ENCODE assay signal across 9 cellular contexts in the genomic region with DNA sequence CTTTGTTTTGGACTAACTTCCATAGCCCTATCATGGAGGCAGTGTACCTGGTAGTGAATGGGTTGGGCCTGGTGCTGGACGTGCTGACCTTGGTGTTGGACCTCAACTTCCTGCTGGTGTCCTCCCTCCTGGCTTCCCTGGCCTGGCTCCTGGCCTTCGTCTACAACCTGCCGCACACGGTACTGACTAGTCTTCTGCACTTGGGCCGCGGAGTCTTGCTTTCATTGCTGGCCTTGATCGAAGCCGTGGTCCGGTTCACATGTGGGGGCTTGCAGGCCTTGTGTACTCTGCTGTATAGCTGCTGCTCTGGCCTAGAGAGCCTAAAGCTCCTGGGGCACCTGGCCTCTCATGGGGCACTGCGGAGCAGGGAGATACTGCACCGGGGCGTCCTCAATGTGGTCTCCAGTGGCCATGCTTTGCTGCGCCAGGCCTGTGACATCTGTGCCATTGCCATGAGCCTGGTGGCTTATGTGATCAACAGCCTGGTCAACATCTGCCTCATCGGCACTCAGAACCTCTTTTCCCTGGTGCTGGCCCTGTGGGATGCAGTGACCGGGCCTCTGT. TPM values are rescaled to one million over a fixed set of nuclear protein-coding genes. Genes with fewer than 3 reads are reported as not detected.
DNase-seq lines count a peak whose midpoint lies in the region; ATAC-seq and TF ChIP-seq lines count a peak whose summit lies in the region.
"Had no signal": no experiment of that assay in that cellular context is flagged by ENCODE, and none has a peak within 500 bp of the region (broad histone marks: within the 10 kb centered on the region; RNA-seq: fewer than 3 reads in every experiment).

No MANE protein-coding gene starts in this region.

- H3K27me3 Mint-ChIP-seq in GM23338 (ENCODE audit: insufficient read depth, low read depth, poor library complexity): peaks cover 32% of the 10 kb centered on the region
- H3K27me3 Mint-ChIP-seq in activated B cell treated with CpG ODN at 0.5 μM for 24 hours: peaks cover 11% of the 10 kb centered on the region

- H3K4me1 Mint-ChIP-seq in GM23338: peaks cover 50% of the 10 kb centered on the region
- H3K4me1 Mint-ChIP-seq in activated B cell treated with CpG ODN at 0.5 μM for 24 hours: peaks cover 32% of the 10 kb centered on the region

- no peak for ATAC-seq in GM23338
- ATAC-seq in activated B cell treated with CpG ODN at 0.5 μM for 24 hours (ENCODE audit: low read depth): no peak
- no peak for ATAC-seq in right cardiac atrium
- no peak for ATAC-seq in HG03354 (IDR thresholded peaks at IDR 0.05; ENCODE audit: poor library complexity, severe bottlenecking, unreplicated experiment)

- peaks cover 16% of the 10 kb centered on the region for H3K27me3 ChIP-seq in GM23338 (ENCODE audit: insufficient read depth)
- no peaks in the 10 kb centered on the region for H3K27me3 ChIP-seq in right cardiac atrium (ENCODE audit: control insufficient read depth, insufficient read depth)
- H3K27me3 ChIP-seq in skeletal muscle tissue (ENCODE audit: control insufficient read depth in 3 of 3, insufficient read depth in 3 of 3, low read length in 3 of 3): no peaks in the 10 kb centered on the region

- POLR2A ChIA-PET in activated B cell treated with CpG ODN at 0.5 μM for 24 hours (lab: Charles Lee): interaction anchor here (0.5 to 1.4 kb wide), 3 partner anchors 14 to 763 kb away, joined by 4 to 10 read pairs (median 9); partner anchors contain the start of gene ARCN1

- 65% methylated on average over 15 of the region's 15 CpGs for WGBS in right cardiac atrium

- peak overlapping the region; percentile 99 for H3K4me2 ChIP-seq in GM23338

- no peaks in the 10 kb centered on the region for H4K20me1 ChIP-seq in GM23338 (replicated peaks; ENCODE audit: insufficient read depth)

- H2AFZ ChIP-seq in GM23338: no peak overlapping the region

- H3K27ac ChIP-seq in GM23338 (ENCODE audit: low read depth) (peak overlapping the region; percentile 78; the same call in 1 of the 2 replicates), right cardiac atrium (ENCODE audit: low read length) (no peak overlapping the region), skeletal muscle tissue (ENCODE audit: low read depth, low read length) (peak overlapping the region; percentile 93)

- DNase-seq in GM23338 (ENCODE audit: low spot score) (no peak), activated B cell treated with CpG ODN at 0.5 μM for 24 hours (no peak), right cardiac atrium (peak in 1 of 3 donors; percentile 57), epidermal melanocyte (ENCODE audit: insufficient read length, low spot score) (no peak), iPS-NIHi7 (ENCODE audit: extremely low spot score) (no peak)
- DNase-seq in activated effector memory CD4-positive, alpha-beta T cell treated with anti-CD3 and anti-CD28 coated beads, Interleukin-2, amount 50 U/mL, for 16 hours: no peak
- DNase-seq: activated CD4-positive, alpha-beta T cell treated with anti-CD3 and anti-CD28 coated beads for 4 hours had no signal

- intact Hi-C loops in activated B cell treated with CpG ODN at 0.5 μM for 24 hours (cut with micrococcal nuclease) (no loop called here), right cardiac atrium (cut with DNase I) (no loop called here)

- CTCF ChIA-PET in activated B cell treated with CpG ODN at 0.5 μM for 24 hours (lab: Charles Lee): interaction anchor here (1.0 to 2.2 kb wide), 2 partner anchors 12 to 21 kb away, joined by 3 to 12 read pairs; no protein-coding TSS in a partner anchor

- H3K9me3 Mint-ChIP-seq in GM23338 (no peaks in the 10 kb centered on the region; the same call in 2 of the 3 replicates), activated B cell treated with CpG ODN at 0.5 μM for 24 hours (no peaks in the 10 kb centered on the region)

- no peaks in the 10 kb centered on the region; the same call in 1 of the 2 replicates for H3K36me3 ChIP-seq in GM23338 (ENCODE audit: insufficient read depth)
- peaks cover 6 to 14% (median 9%) of the 10 kb centered on the region in 3 donors for H3K36me3 ChIP-seq in skeletal muscle tissue (ENCODE audit: control insufficient read depth in 3 of 3, insufficient read depth in 3 of 3, low read length in 3 of 3)

- H3K27ac Mint-ChIP-seq in GM23338 (peak overlapping the region; percentile 99), activated B cell treated with CpG ODN at 0.5 μM for 24 hours (peak overlapping the region; percentile 93)

- H3K9me2 ChIP-seq in GM23338 (ENCODE audit: insufficient read depth): no peaks in the 10 kb centered on the region

- H3F3A ChIP-seq in GM23338 (replicated peaks; ENCODE audit: low read depth): peaks cover 25% of the 10 kb centered on the region

- H3K9ac ChIP-seq in skeletal muscle tissue (ENCODE audit: low read depth in 1 of 3, low read length in 3 of 3): peak overlapping the region; percentile 88 to 97 (median 91)

- H3K4me3 ChIP-seq in GM23338 (peak overlapping the region; percentile 97), right cardiac atrium (ENCODE audit: low read length) (peak overlapping the region; percentile 73), skeletal muscle tissue (ENCODE audit: low read length in 3 of 3) (peak overlapping the region; percentile 97 to 98 (median 97))

- TF ChIP-seq CTCF in GM23338 (conservative IDR thresholded peaks at IDR 0.05; ENCODE audit: low read depth in 2 of 2) (no peak), activated B cell treated with CpG ODN at 0.5 μM for 24 hours (IDR thresholded peaks at IDR 0.05) (no peak)

- peak overlapping the region; percentile 100 for H3K4me3 Mint-ChIP-seq in GM23338
- peak overlapping the region; percentile 99 for H3K4me3 Mint-ChIP-seq in activated B cell treated with CpG ODN at 0.5 μM for 24 hours

- peaks cover 36% of the 10 kb centered on the region; the same call in 1 of the 2 replicates for H3K4me1 ChIP-seq in GM23338 (ENCODE audit: insufficient read depth)
- H3K4me1 ChIP-seq in right cardiac atrium (ENCODE audit: control insufficient read depth, insufficient read depth, low read length): peaks cover 13% of the 10 kb centered on the region
- peaks cover 49 to 54% (median 50%) of the 10 kb centered on the region in 3 donors for H3K4me1 ChIP-seq in skeletal muscle tissue (ENCODE audit: control insufficient read depth in 3 of 3, insufficient read depth in 3 of 3, low read length in 3 of 3)

- H3K36me3 Mint-ChIP-seq in GM23338 (ENCODE audit: low read depth) (peaks cover 16% of the 10 kb centered on the region; the same call in 2 of the 3 replicates), activated B cell treated with CpG ODN at 0.5 μM for 24 hours (ENCODE audit: low read depth) (peaks cover 15% of the 10 kb centered on the region)

- peaks cover 22% of the 10 kb centered on the region for H3K79me2 ChIP-seq in GM23338 (replicated peaks; ENCODE audit: insufficient read depth)

- H3K9me3 ChIP-seq in right cardiac atrium (ENCODE audit: control insufficient read depth, low read length) (no peaks in the 10 kb centered on the region), skeletal muscle tissue (ENCODE audit: control insufficient read depth in 3 of 3, low read length in 3 of 3) (no peaks in the 10 kb centered on the region)

RNA-seq across cellular contexts. Expression of gene RNF26, which starts 0.8 kb away (rescaled TPM):
- 53.6 and 58.3 TPM in 2 replicates for total RNA-seq in GM23338 (2014; rRNA removed; shearing (Covaris generic))
- polyA plus RNA-seq in GM23338 (2016; fragmentation: Nextera tagmentation; extraction: Ambion mirVana) (28.7 and 31.8 TPM in 2 replicates), right cardiac atrium (9.7 TPM)
- total RNA-seq in activated B cell treated with CpG ODN at 0.5 μM for 24 hours (20.1 and 21.2 TPM in 2 replicates), right cardiac atrium (10 to 100 TPM; 12.7 to 19.6 (median 15.2) TPM), skeletal muscle tissue (2.1 TPM)

RNA-seq across cellular contexts. Expression of gene C1QTNF5, which starts 5.5 kb away (rescaled TPM):
- 1.9 and 3.0 TPM in 2 replicates for total RNA-seq in GM23338 (2014; rRNA removed; shearing (Covaris generic))
- polyA plus RNA-seq in GM23338 (2016; fragmentation: Nextera tagmentation; extraction: Ambion mirVana) (1.8 and 1.9 TPM in 2 replicates), right cardiac atrium (27.1 TPM)
- total RNA-seq in activated B cell treated with CpG ODN at 0.5 μM for 24 hours (not detected in 2 replicates), right cardiac atrium (10 to 100 TPM; 21.4 to 31.0 (median 24.1) TPM), skeletal muscle tissue (17.2 TPM)

RNA-seq across cellular contexts. Expression of gene MFRP, which starts 11.3 kb away (rescaled TPM):
- total RNA-seq in GM23338 (2014; rRNA removed; shearing (Covaris generic)): 0.03 TPM in 1 of 2 replicates, not detected in the other
- not detected in 2 replicates for polyA plus RNA-seq in GM23338 (2016; fragmentation: Nextera tagmentation; extraction: Ambion mirVana)
- total RNA-seq in activated B cell treated with CpG ODN at 0.5 μM for 24 hours: not detected in 2 replicates
- total RNA-seq in right cardiac atrium: under 1 TPM in 1 of 4 donors, not detected in 3; 0.06 TPM
- polyA plus RNA-seq in right cardiac atrium: 0.02 TPM
- not detected for total RNA-seq in skeletal muscle tissue

RNA-seq across cellular contexts. Expression of gene MCAM, which starts 18.2 kb away (rescaled TPM):
- total RNA-seq in GM23338 (2014; rRNA removed; shearing (Covaris generic)): 79.5 and 139 TPM in 2 replicates
- polyA plus RNA-seq in GM23338 (2016; fragmentation: Nextera tagmentation; extraction: Ambion mirVana) (7.8 and 8.9 TPM in 2 replicates), right cardiac atrium (97.2 TPM)
- total RNA-seq in activated B cell treated with CpG ODN at 0.5 μM for 24 hours (0.15 and 0.20 TPM in 2 replicates), right cardiac atrium (100 to 1,000 TPM in 2 of 4 donors, 10 to 100 TPM in 2; 95.1 to 127 (median 104) TPM), skeletal muscle tissue (120 TPM)

RNA-seq across cellular contexts. Expression of gene USP2, which starts 46.3 kb away (rescaled TPM):
- total RNA-seq in GM23338 (2014; rRNA removed; shearing (Covaris generic)): 4.9 and 6.6 TPM in 2 replicates
- 5.0 and 5.9 TPM in 2 replicates for polyA plus RNA-seq in GM23338 (2016; fragmentation: Nextera tagmentation; extraction: Ambion mirVana)
- 0.24 TPM in 1 of 2 replicates, not detected in the other for total RNA-seq in activated B cell treated with CpG ODN at 0.5 μM for 24 hours
- 10 to 100 TPM; 57.3 to 98.4 (median 95.7) TPM for total RNA-seq in right cardiac atrium
- polyA plus RNA-seq in right cardiac atrium: 57.1 TPM
- total RNA-seq in skeletal muscle tissue: 8.9 TPM
